Comparison of ENCODE assay signal across 22 cellular contexts in the genomic region with DNA sequence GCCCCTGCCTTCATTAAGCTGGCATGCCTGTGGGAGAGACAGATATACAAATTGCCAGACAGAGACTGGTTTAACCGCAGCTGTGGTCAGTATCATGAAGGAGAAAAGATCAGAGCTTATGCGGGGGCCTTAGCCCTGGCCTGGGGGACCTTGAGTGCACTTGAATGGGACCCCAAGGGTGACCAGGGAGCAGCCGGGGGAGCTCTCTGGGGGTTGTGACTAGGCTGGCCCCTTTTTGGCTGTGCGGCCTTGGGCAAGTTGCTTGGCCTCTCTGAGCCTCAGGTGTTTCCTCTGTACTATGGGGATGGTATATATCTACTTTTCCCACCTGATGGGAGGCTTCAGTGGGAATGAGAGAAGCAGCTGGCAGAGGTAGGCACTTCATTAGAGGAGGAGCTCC. TPM values are rescaled to one million over a fixed set of nuclear protein-coding genes. Genes with fewer than 3 reads are reported as not detected.
"Had no signal": no experiment of that assay in that cellular context is flagged by ENCODE, and none has a peak within 500 bp of the region (broad histone marks: within the 10 kb centered on the region; RNA-seq: fewer than 3 reads in every experiment).

No MANE protein-coding gene starts in this region.

- H3K9me3 ChIP-seq: heart left ventricle, left ventricle myocardium inferior, psoas muscle, stomach, thoracic aorta, transverse colon had no signal

- DNase-seq: effector memory CD4-positive, alpha-beta T cell; islet precursor cell; left ventricle myocardium inferior; mesendoderm; naive B cell; occipital lobe; retina; stimulated activated CD4-positive, alpha-beta T cell treated with anti-CD3 and anti-CD28 coated beads, Interleukin-2, amount 100 ng/mL, for 24 hours; stimulated activated CD4-positive, alpha-beta T cell treated with anti-CD3 and anti-CD28 coated beads, Interleukin-4, amount 100 ng/mL, for 4 hours; stimulated activated naive B cell treated with anti-CD40 and anti-IgM and Interleukin-4, amounts not matched to agents 10 μg/mL and 1 μg/mL and 100 μg/mL, for 72 hours; stomach; substantia nigra; transverse colon had no signal

- H3K36me3 ChIP-seq: heart left ventricle, left ventricle myocardium inferior, stomach, thoracic aorta, transverse colon had no signal

- H3K4me3 ChIP-seq: heart left ventricle, left ventricle myocardium inferior, psoas muscle, skin epidermis, stomach, thoracic aorta, transverse colon had no signal

- ATAC-seq: esophagus mucosa; heart left ventricle; psoas muscle; sciatic nerve; stimulated activated naive B cell treated with anti-CD40 and anti-IgM and Interleukin-4, amounts not matched to agents 10 μg/mL and 1 μg/mL and 100 μg/mL, for 72 hours had no signal

- FAIRE-seq: endometrium, frontal cortex had no signal

- H3K4me1 ChIP-seq: heart left ventricle, left ventricle myocardium inferior, psoas muscle, stomach, transverse colon had no signal

- H3K27ac ChIP-seq: heart left ventricle, left ventricle myocardium inferior, psoas muscle, skin epidermis, stomach, thoracic aorta, transverse colon had no signal

RNA-seq across cellular contexts. Expression of a gene that starts 35.7 kb away (rescaled TPM):
- total RNA-seq: fibroblast of lung had no signal
